10 cellular contexts compared by ENCODE assay signal in genomic region chr20:47950103-47950502, GRCh38.
DNase-seq lines count a peak whose midpoint lies in the region; ATAC-seq and TF ChIP-seq lines count a peak whose summit lies in the region.
"Had no signal": no experiment of that assay in that cellular context is flagged by ENCODE, and none has a peak within 500 bp of the region (broad histone marks: within the 10 kb centered on the region; RNA-seq: fewer than 3 reads in every experiment).

No MANE protein-coding gene starts in this region.

- BruUV-seq in PC-9 (replicated peaks; lab: Mats Ljungman, UMichigan) = no TSS peak

- H3K9me2 ChIP-seq in PC-9 (ENCODE audit: insufficient read depth) = no peaks in the 10 kb centered on the region

- no peaks in the 10 kb centered on the region for H4K20me1 ChIP-seq in PC-9 (ENCODE audit: insufficient read depth)
- H4K20me1 ChIP-seq in smooth muscle cell (ENCODE audit: low read depth) = no peaks in the 10 kb centered on the region

- intact Hi-C loops in heart left ventricle (cut with DNase I) = loop anchor here in 1 of 10 donors (10.0 kb wide), 1 partner anchor 155 kb away; no protein-coding TSS in a partner anchor
- intact Hi-C loops in Right ventricle myocardium inferior (cut with DNase I) = no loop called here
- intact Hi-C loops in PC-9 (cut with micrococcal nuclease; ENCODE audit: unreplicated experiment) = loop anchor here (1.0 to 2.0 kb wide), 2 partner anchors 21 to 93 kb away; no protein-coding TSS in a partner anchor

- no peak overlapping the region for H3K9ac ChIP-seq in smooth muscle cell (ENCODE audit: low read depth)

- WGBS in heart left ventricle, 4 donors = 25 to 53% (median 46%) methylated on average over 4 of the region's 4 CpGs
- WGBS in smooth muscle cell (ENCODE audit: low lambda C conversion rate) = 45% methylated on average over 4 of the region's 4 CpGs

- H3F3A ChIP-seq in PC-9 (ENCODE audit: insufficient read depth, low read depth) = peaks cover 30% of the 10 kb centered on the region
- peaks cover 12% of the 10 kb centered on the region for H3F3A ChIP-seq in smooth muscle cell (ENCODE audit: low read depth)

- peak overlapping the region; percentile 58 for H3K4me2 ChIP-seq in PC-9
- no peak overlapping the region for H3K4me2 ChIP-seq in smooth muscle cell

- no peak overlapping the region for H3K27ac ChIP-seq in heart left ventricle
- H3K27ac ChIP-seq in PC-9 = peak overlapping the region; percentile 95
- H3K27ac ChIP-seq in smooth muscle cell (ENCODE audit: low read depth) = peak overlapping the region; percentile 65

- no peaks in the 10 kb centered on the region for H3K79me2 ChIP-seq in PC-9 (ENCODE audit: low read depth)
- no peaks in the 10 kb centered on the region for H3K79me2 ChIP-seq in smooth muscle cell (ENCODE audit: low read depth)

- TF ChIP-seq POLR2A in heart left ventricle (IDR thresholded peaks at IDR 0.05) = no peak

- POLR2A ChIA-PET in PC-9 (lab: Charles Lee; ENCODE audit: unreplicated experiment) = interaction anchor here (0.6 to 1.0 kb wide), 4 partner anchors 34 to 346 kb away, joined by 5 to 14 read pairs (median 7); no protein-coding TSS in a partner anchor

- TF ChIP-seq CTCF in heart left ventricle (IDR thresholded peaks at IDR 0.05) = no peak
- 0 out of 2 replicates have a peak, but pooled peaks have one; percentile 3 for TF ChIP-seq CTCF in PC-9 (conservative IDR thresholded peaks at IDR 0.05)
- no peak for TF ChIP-seq CTCF in smooth muscle cell (IDR thresholded peaks at IDR 0.05; ENCODE audit: borderline replicate concordance, insufficient read depth, poor library complexity, severe bottlenecking)

- CTCF ChIA-PET in PC-9 (lab: Charles Lee) = interaction anchor here (0.7 kb wide), 1 partner anchor 740 kb away, joined by 3 read pairs; no protein-coding TSS in a partner anchor

- ATAC-seq in heart left ventricle (peak in 2 of 4 donors; percentile 36 to 69), Right ventricle myocardium inferior (no peak), GM18511 (IDR thresholded peaks at IDR 0.05; ENCODE audit: unreplicated experiment) (no peak), GM21529 (IDR thresholded peaks at IDR 0.05; ENCODE audit: unreplicated experiment) (no peak)
- ATAC-seq: HCT116 had no signal

- H3K4me3 ChIP-seq in heart left ventricle = no peak overlapping the region
- no peak overlapping the region for H3K4me3 ChIP-seq in PC-9
- no peak overlapping the region for H3K4me3 ChIP-seq in smooth muscle cell

- H3K9me3 ChIP-seq in heart left ventricle (no peaks in the 10 kb centered on the region), PC-9 (ENCODE audit: insufficient read depth, low read depth) (no peaks in the 10 kb centered on the region), smooth muscle cell (replicated peaks; ENCODE audit: low read depth) (no peaks in the 10 kb centered on the region)

- H3K36me3 ChIP-seq in heart left ventricle = no peaks in the 10 kb centered on the region
- H3K36me3 ChIP-seq in PC-9 (ENCODE audit: low read depth) = no peaks in the 10 kb centered on the region
- H3K36me3 ChIP-seq in smooth muscle cell (ENCODE audit: low read depth) = no peaks in the 10 kb centered on the region

- H2AFZ ChIP-seq in PC-9 (no peak overlapping the region), smooth muscle cell (ENCODE audit: low read depth) (no peak overlapping the region)

- H3K27me3 ChIP-seq in heart left ventricle = peaks cover 0 to 3% (median 0%) of the 10 kb centered on the region in 9 donors
- no peaks in the 10 kb centered on the region for H3K27me3 ChIP-seq in PC-9 (ENCODE audit: insufficient read depth, low read depth)
- H3K27me3 ChIP-seq in smooth muscle cell (ENCODE audit: low read depth) = no peaks in the 10 kb centered on the region

- H3K4me1 ChIP-seq in heart left ventricle (peaks cover 0 to 3% (median 0%) of the 10 kb centered on the region in 12 donors), PC-9 (replicated peaks; ENCODE audit: insufficient read depth) (peaks cover 42% of the 10 kb centered on the region), smooth muscle cell (ENCODE audit: low read depth) (no peaks in the 10 kb centered on the region)

- DNase-seq in heart left ventricle = peak in 3 of 5 donors; percentile 32 to 55 (median 40)
- DNase-seq in Right ventricle myocardium inferior (ENCODE audit: missing footprints) = no peak
- DNase-seq in PC-9 = peak; percentile 81 to 98
- DNase-seq in fibroblast of peridontal ligament (ENCODE audit: extremely low read depth) = peak; percentile 25
- no peak for DNase-seq in smooth muscle cell (lab: John Stamatoyannopoulos, UW; ENCODE audit: unreplicated experiment)
- no peak for DNase-seq in epidermal melanocyte (ENCODE audit: insufficient read length, low spot score)
- DNase-seq: effector memory CD4-positive, alpha-beta T cell had no signal

Comparison
In these comparisons a context has a peak if more than half of its experiments do, and no peak if none do; other contexts are left out.
1. DNase-seq: peak in heart left ventricle (3 of 5), PC-9 (2 of 2) and fibroblast of peridontal ligament (single experiment); none in Right ventricle myocardium inferior (single experiment), smooth muscle cell (single experiment) and epidermal melanocyte (single experiment).
2. H3K27ac ChIP-seq: peak in PC-9 (single experiment) and smooth muscle cell (single experiment); none in heart left ventricle (0 of 12).